ENCODE assay signal across 24 cellular contexts in genomic region chr13:104782741-104783140, GRCh38.
A peak's percentile ranks its signal among the peaks of the same experiment; 100 is the strongest.
DNase-seq lines count a peak whose midpoint lies in the region; ATAC-seq, FAIRE-seq and TF ChIP-seq lines count a peak whose summit lies in the region.
"Had no signal": no experiment of that assay in that cellular context is flagged by ENCODE, and none has a peak within 500 bp of the region (broad histone marks: within the 10 kb centered on the region; RNA-seq: fewer than 3 reads in every experiment).

No MANE protein-coding gene starts in this region.

- H3K36me3 ChIP-seq in SJCRH30 (no peaks in the 10 kb centered on the region), body of pancreas (replicated peaks in 1 of 2; ENCODE audit: insufficient read depth in 1 of 2, low read depth in 2 of 2) (no peaks in the 10 kb centered on the region)

- H3K27ac ChIP-seq in SJCRH30 (no peak overlapping the region), body of pancreas (no peak overlapping the region)
- H3K27ac ChIP-seq: C4-2B had no signal

- no peak overlapping the region for H3K27ac Mint-ChIP-seq in mesothelial cell of epicardium
- H3K27ac Mint-ChIP-seq: CD4-positive, alpha-beta T cell; GM23338; HFFc6; IgD-negative memory B cell had no signal

- TF ChIP-seq CTCF in body of pancreas (IDR thresholded peaks at IDR 0.05) (no peak), mesothelial cell of epicardium (IDR thresholded peaks at IDR 0.05; ENCODE audit: unreplicated experiment) (no peak)

- TF ChIP-seq POLR2A in H54 (IDR thresholded peaks at IDR 0.05; ENCODE audit: low read depth, low read length) (no peak), body of pancreas (IDR thresholded peaks at IDR 0.05) (no peak)

- H3K9me3 ChIP-seq in SJCRH30 (replicated peaks) (no peaks in the 10 kb centered on the region), body of pancreas (no peaks in the 10 kb centered on the region)
- H3K9me3 ChIP-seq: Caco-2 had no signal

- H3K4me1 ChIP-seq in SJCRH30 (peaks cover 23% of the 10 kb centered on the region), body of pancreas (no peaks in the 10 kb centered on the region)
- H3K4me1 ChIP-seq: Caco-2 had no signal

- no peak for DNase-seq in H54 (ENCODE audit: insufficient read length, low spot score)
- peak; percentile 81 for DNase-seq in LHCN-M2 (ENCODE audit: low read depth)
- peak; percentile 7 to 34 for DNase-seq in SJCRH30
- DNase-seq in myocyte (ENCODE audit: low read depth), result peak; percentile 90
- DNase-seq in body of pancreas, result no peak
- DNase-seq in mesothelial cell of epicardium (ENCODE audit: low spot score in 2 of 2, unreplicated experiment in 2 of 2), result no peak
- no peak for DNase-seq in AG08396 (ENCODE audit: low spot score)
- DNase-seq: ACHN; AML-193; Caco-2; CD4-positive, alpha-beta T cell; DMS153; DMS79; GDM1; H7; HFFc6; KBM-7 had no signal

- intact Hi-C loops in body of pancreas (cut with DNase I), result no loop called here

- H3K4me3 Mint-ChIP-seq in mesothelial cell of epicardium, result no peak overlapping the region
- H3K4me3 Mint-ChIP-seq: CD4-positive, alpha-beta T cell; GM23338; HFFc6 had no signal

- 54 to 55% methylated on average over 2 of the region's 2 CpGs for WGBS in body of pancreas, 2 donors

- H3K27me3 ChIP-seq in SJCRH30 (no peaks in the 10 kb centered on the region), body of pancreas (no peaks in the 10 kb centered on the region)

- no peaks in the 10 kb centered on the region for H3K36me3 Mint-ChIP-seq in mesothelial cell of epicardium
- H3K36me3 Mint-ChIP-seq: IgD-negative memory B cell had no signal

- peak; percentile 55 for FAIRE-seq in H54 (lab: Jason Lieb, UNC)
- FAIRE-seq: A204.1, HepG2 had no signal

- ATAC-seq in body of pancreas (no peak), HG02852 (IDR thresholded peaks at IDR 0.05; ENCODE audit: unreplicated experiment) (no peak)
- ATAC-seq: GM23338, HCT116, HepG2 had no signal

- peaks cover 3% of the 10 kb centered on the region for H3K9me3 Mint-ChIP-seq in mesothelial cell of epicardium
- H3K9me3 Mint-ChIP-seq: CD4-positive, alpha-beta T cell; IgD-negative memory B cell had no signal

- H3K4me3 ChIP-seq in SJCRH30 (no peak overlapping the region), body of pancreas (no peak overlapping the region)
- H3K4me3 ChIP-seq: GM23338 had no signal

- H3K4me1 Mint-ChIP-seq in mesothelial cell of epicardium, result peaks cover 20% of the 10 kb centered on the region
- H3K4me1 Mint-ChIP-seq: IgD-negative memory B cell had no signal

- H3K27me3 Mint-ChIP-seq in mesothelial cell of epicardium (ENCODE audit: low read depth), result no peaks in the 10 kb centered on the region
- H3K27me3 Mint-ChIP-seq: CD4-positive, alpha-beta T cell had no signal

Comparison
In these comparisons a context has a peak if more than half of its experiments do, and no peak if none do; other contexts are left out.
1. DNase-seq: peak in LHCN-M2 (single experiment), SJCRH30 (2 of 2) and myocyte (single experiment); none in H54 (single experiment), body of pancreas (0 of 4), mesothelial cell of epicardium (0 of 2) and AG08396 (single experiment).